8 cellular contexts compared by ENCODE assay signal in genomic region chr10:32332299-32332750, GRCh38.
A peak's percentile ranks its signal among the peaks of the same experiment; 100 is the strongest.
DNase-seq lines count a peak whose midpoint lies in the region; ATAC-seq and TF ChIP-seq lines count a peak whose summit lies in the region.

No MANE protein-coding gene starts in this region.

- H3K9me2 ChIP-seq in OCI-LY1 (ENCODE audit: low read depth, low read length) = no peaks in the 10 kb centered on the region

- H4K20me1 ChIP-seq in OCI-LY1 (ENCODE audit: insufficient read depth, low read length) = peaks cover 5% of the 10 kb centered on the region; the same call in 1 of the 2 replicates

- no peak overlapping the region for H3K4me3 ChIP-seq in OCI-LY1 (ENCODE audit: low read depth, low read length, poor library complexity, severe bottlenecking)
- H3K4me3 ChIP-seq in tibial artery = no peak overlapping the region

- H3K4me2 ChIP-seq in OCI-LY1 (ENCODE audit: low read length) = peak overlapping the region; percentile 20; the same call in 1 of the 2 replicates

- H3K27ac ChIP-seq in OCI-LY1 (ENCODE audit: low read depth, low read length, poor library complexity, severe bottlenecking) (peak overlapping the region; percentile 51), tibial artery (no peak overlapping the region)

- intact Hi-C loops in tibial artery (cut with DNase I; ENCODE audit: low total_unique reads) = no loop called here

- H3K36me3 ChIP-seq in OCI-LY1 (ENCODE audit: insufficient read depth, low read length) = peaks cover 10% of the 10 kb centered on the region; the same call in 1 of the 2 replicates
- H3K36me3 ChIP-seq in tibial artery = no peaks in the 10 kb centered on the region

- TF ChIP-seq CTCF in OCI-LY1 (IDR thresholded peaks at IDR 0.05; ENCODE audit: low read length) (no peak), tibial artery (IDR thresholded peaks at IDR 0.05) (no peak)

- no peak overlapping the region for H3K9ac ChIP-seq in OCI-LY1 (ENCODE audit: low read length)

- ATAC-seq in GM21576 (IDR thresholded peaks at IDR 0.05; ENCODE audit: unreplicated experiment) = peak; percentile 94

- no peaks in the 10 kb centered on the region for H3K27me3 ChIP-seq in OCI-LY1 (ENCODE audit: insufficient read depth, low read length)
- no peaks in the 10 kb centered on the region for H3K27me3 ChIP-seq in tibial artery

- peaks cover 98% of the 10 kb centered on the region for H3K79me2 ChIP-seq in OCI-LY1 (ENCODE audit: insufficient read depth, low read length)

- no peaks in the 10 kb centered on the region for H3K9me3 ChIP-seq in OCI-LY1 (ENCODE audit: low read length)
- no peaks in the 10 kb centered on the region for H3K9me3 ChIP-seq in tibial artery

- H3K4me1 ChIP-seq in OCI-LY1 (ENCODE audit: insufficient read depth, low read length, severe bottlenecking) (peaks cover 81% of the 10 kb centered on the region), tibial artery (peaks cover 3 to 99% (median 66%) of the 10 kb centered on the region in 4 donors)

- DNase-seq in D341Med (ENCODE audit: low spot score) (peak; percentile 22), kidney glomerular epithelial cell (lab: John Stamatoyannopoulos, UW) (peak; percentile 66), NCI-H510A treated with DMSO at 0.1 percent for 48 hours (lab: John Stamatoyannopoulos, UW) (no peak), tibial artery (no peak)
- DNase-seq in activated effector memory CD4-positive, alpha-beta T cell treated with anti-CD3 and anti-CD28 coated beads, Interleukin-2, amount 50 U/mL, for 16 hours = peak; percentile 90
- DNase-seq in stimulated activated CD8-positive, alpha-beta memory T cell treated with anti-CD3 and anti-CD28 coated beads, Interleukin-4, amount 100 ng/mL, for 4 hours (ENCODE audit: low read depth in 2 of 2, low spot score in 1 of 2) = peak; percentile 45 to 60

- no peak overlapping the region for H2AFZ ChIP-seq in OCI-LY1 (ENCODE audit: low read length)

- no peaks in the 10 kb centered on the region for H3F3A ChIP-seq in OCI-LY1 (ENCODE audit: insufficient read depth, low read length)

Comparison
In these comparisons a context has a peak if more than half of its experiments do, and no peak if none do; other contexts are left out.
1. DNase-seq: peak in D341Med (single experiment), activated effector memory CD4-positive, alpha-beta T cell treated with anti-CD3 and anti-CD28 coated beads, Interleukin-2, amount 50 U/mL, for 16 hours (single experiment), kidney glomerular epithelial cell (single experiment) and stimulated activated CD8-positive, alpha-beta memory T cell treated with anti-CD3 and anti-CD28 coated beads, Interleukin-4, amount 100 ng/mL, for 4 hours (2 of 2); none in NCI-H510A treated with DMSO at 0.1 percent for 48 hours (single experiment) and tibial artery (0 of 2).